In genomic region chr5:145775893-145776444, GRCh38 we compare ENCODE assay signal across 9 cellular contexts. TPM values are rescaled to one million over a fixed set of nuclear protein-coding genes. Genes with fewer than 3 reads are reported as not detected.
DNase-seq lines count a peak whose midpoint lies in the region; ATAC-seq and TF ChIP-seq lines count a peak whose summit lies in the region.
"Had no signal": no experiment of that assay in that cellular context is flagged by ENCODE, and none has a peak within 500 bp of the region (broad histone marks: within the 10 kb centered on the region; RNA-seq: fewer than 3 reads in every experiment).

No MANE protein-coding gene starts in this region.

- no peaks in the 10 kb centered on the region for H3K9me3 ChIP-seq in mucosa of descending colon

- H3K4me3 ChIP-seq in astrocyte of the cerebellum (ENCODE audit: low read depth, low read length) (no peak overlapping the region), mucosa of descending colon (no peak overlapping the region)

- DNase-seq in HuH-7.5 (ENCODE audit: low spot score) (peak; percentile 19), astrocyte of the cerebellum (ENCODE audit: low read depth) (peak; percentile 38), hepatic stellate cell (ENCODE audit: low spot score) (peak; percentile 78), mucosa of descending colon (no peak), immature natural killer cell (no peak)
- no peak for DNase-seq in stimulated activated CD4-positive, alpha-beta T cell treated with anti-CD3 and anti-CD28 coated beads, Interleukin-4, amount 100 ng/mL, for 1 hour
- DNase-seq: NCI-H510A treated with DMSO at 0.1 percent for 48 hours had no signal

- in situ Hi-C loops in astrocyte of the cerebellum (cut with HindIII; ENCODE audit: low sequenced_read_pairs), result no loop called here

- H3K27ac Mint-ChIP-seq in immature natural killer cell, result no peak overlapping the region

- H3K4me1 Mint-ChIP-seq in immature natural killer cell, result no peaks in the 10 kb centered on the region

- intact Hi-C loops in mucosa of descending colon (cut with DNase I, micrococcal nuclease), result no loop called here

- no peaks in the 10 kb centered on the region for H3K36me3 ChIP-seq in mucosa of descending colon (ENCODE audit: low read depth)

- ATAC-seq in mucosa of descending colon, result no peak
- ATAC-seq in HG03469 (IDR thresholded peaks at IDR 0.05; ENCODE audit: unreplicated experiment), result no peak

- H3K36me3 Mint-ChIP-seq in immature natural killer cell, result no peaks in the 10 kb centered on the region

- H3K9me3 Mint-ChIP-seq in immature natural killer cell, result no peaks in the 10 kb centered on the region

- TF ChIP-seq CTCF in astrocyte of the cerebellum (IDR thresholded peaks at IDR 0.05; ENCODE audit: low read depth, low read length, missing control alignments) (no peak), mucosa of descending colon (IDR thresholded peaks at IDR 0.05) (no peak)

- no peaks in the 10 kb centered on the region for H3K4me1 ChIP-seq in mucosa of descending colon (ENCODE audit: low read depth)

- peak overlapping the region; percentile 18 for H3K27ac ChIP-seq in temporal lobe (ENCODE audit: low read depth, low read length)

- H3K27me3 Mint-ChIP-seq in immature natural killer cell (ENCODE audit: low read depth in 3 of 3), result no peaks in the 10 kb centered on the region

- H3K4me3 Mint-ChIP-seq in immature natural killer cell, result no peak overlapping the region

RNA-seq across cellular contexts. Expression of gene PRELID2, which starts 59.2 kb away (rescaled TPM):
- 16.7 TPM for total RNA-seq in temporal lobe
- total RNA-seq in mucosa of descending colon, result 100 to 1,000 TPM in 1 of 3 donors, 10 to 100 TPM in 2; 60.0 to 151 (median 77.9) TPM
- polyA plus RNA-seq in immature natural killer cell, result 1 to 10 TPM in 2 of 3 donors, under 1 TPM in 1; 0.62 to 1.9 (median 1.4) TPM

Comparison
In these comparisons a context has a peak if more than half of its experiments do, and no peak if none do; other contexts are left out.
1. DNase-seq: peak in HuH-7.5 (single experiment), astrocyte of the cerebellum (single experiment) and hepatic stellate cell (single experiment); none in stimulated activated CD4-positive, alpha-beta T cell treated with anti-CD3 and anti-CD28 coated beads, Interleukin-4, amount 100 ng/mL, for 1 hour (single experiment), mucosa of descending colon (0 of 3) and immature natural killer cell (0 of 3).